ENCODE assay signal across 1 cellular context in genomic region chr2:73238976-73239375, GRCh38.
TF ChIP-seq lines count a peak whose summit lies in the region.

No MANE protein-coding gene starts in this region.

TF ChIP-seq in GM23338, 12 proteins besides CTCF, POLR2A, EP300 and RAD21:
- TF ChIP-seq EZH2 (IDR thresholded peaks at IDR 0.05; ENCODE audit: low read depth, unreplicated experiment) = no peak
- TF ChIP-seq ZNF462 (CRISPR knock-in tag; IDR thresholded peaks at IDR 0.05) = no peak
- no peak for TF ChIP-seq REST (IDR thresholded peaks at IDR 0.05; ENCODE audit: unreplicated experiment)
- no peak for TF ChIP-seq EZH2phosphoT487 (IDR thresholded peaks at IDR 0.05; ENCODE audit: unreplicated experiment)
- TF ChIP-seq NANOG (IDR thresholded peaks at IDR 0.05; ENCODE audit: borderline replicate concordance) = no peak
- no peak for TF ChIP-seq ETS1 (IDR thresholded peaks at IDR 0.05)
